In the genomic region with DNA sequence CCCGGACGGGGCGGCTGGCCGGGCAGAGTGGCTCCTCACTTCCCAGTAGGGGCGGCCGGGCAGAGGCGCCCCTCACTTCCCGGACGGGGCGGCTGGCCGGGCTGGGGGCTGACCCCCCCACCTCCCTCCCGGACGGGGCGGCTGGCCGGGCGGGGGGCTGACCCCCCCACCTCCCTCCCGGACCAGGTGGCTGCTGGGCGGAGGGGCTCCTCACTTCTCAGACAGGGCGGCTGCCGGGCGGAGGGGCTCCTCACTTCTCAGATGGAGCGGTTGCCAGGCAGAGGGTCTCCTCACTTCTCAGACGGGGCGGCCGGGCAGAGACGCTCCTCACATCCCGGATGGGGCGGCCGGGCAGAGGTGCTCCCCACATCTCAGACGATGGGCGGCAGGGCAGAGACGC, we compare ENCODE assay signal across 4 cellular contexts. TPM values are rescaled to one million over a fixed set of nuclear protein-coding genes. Genes with fewer than 3 reads are reported as not detected.
"Had no signal": no experiment of that assay in that cellular context is flagged by ENCODE, and none has a peak within 500 bp of the region (broad histone marks: within the 10 kb centered on the region; RNA-seq: fewer than 3 reads in every experiment).

No MANE protein-coding gene starts in this region.

RNA-seq across cellular contexts. Expression of gene CFB, which starts 13.8 kb away (rescaled TPM):
- total RNA-seq: activated B cell treated with CpG ODN at 0.5 μM for 24 hours; activated CD4-positive, alpha-beta T cell treated with anti-CD3 and anti-CD28 coated beads, Interleukin-2, amount 10 ng/mL, durations not matched to agents 24 days and 14 days; activated CD8-positive, alpha-beta memory T cell treated with anti-CD3 and anti-CD28 coated beads for 36 hours; T-helper 2 cell treated with Interferon-gamma antibody and Interleukin-4, amounts not matched to agents 100 ng/mL and 5 ng/mL, for 36 hours had no signal
